24 cellular contexts compared by ENCODE assay signal in genomic region chr2:126900646-126901319, GRCh38. TPM values are rescaled to one million over a fixed set of nuclear protein-coding genes. Genes with fewer than 3 reads are reported as not detected.
DNase-seq lines count a peak whose midpoint lies in the region; ATAC-seq and TF ChIP-seq lines count a peak whose summit lies in the region.
"Had no signal": no experiment of that assay in that cellular context is flagged by ENCODE, and none has a peak within 500 bp of the region (broad histone marks: within the 10 kb centered on the region; RNA-seq: fewer than 3 reads in every experiment).

No MANE protein-coding gene starts in this region.

- TF ChIP-seq POLR2A in stomach (IDR thresholded peaks at IDR 0.05), result no peak

- TF ChIP-seq CTCF in heart right ventricle (IDR thresholded peaks at IDR 0.05) (no peak), coronary artery (IDR thresholded peaks at IDR 0.05) (no peak), lower lobe of right lung (IDR thresholded peaks at IDR 0.05) (no peak), stomach (IDR thresholded peaks at IDR 0.05) (no peak)

- H3K36me3 ChIP-seq in heart right ventricle (no peaks in the 10 kb centered on the region), lower lobe of right lung (no peaks in the 10 kb centered on the region), stomach (no peaks in the 10 kb centered on the region)
- H3K36me3 ChIP-seq: BLaER1 treated with 17β-estradiol and CSF1 and Interleukin-3, amounts not matched to agents 10 nM and 100 nM; SJSA1 had no signal

- ATAC-seq in heart right ventricle (no peak), lower lobe of right lung (no peak), GM18858 (IDR thresholded peaks at IDR 0.05; ENCODE audit: unreplicated experiment) (no peak), GM21576 (IDR thresholded peaks at IDR 0.05; ENCODE audit: unreplicated experiment) (no peak)
- ATAC-seq: CD8-positive, alpha-beta T cell; GM12878 had no signal

- H3K27ac ChIP-seq in heart right ventricle, result no peak overlapping the region
- H3K27ac ChIP-seq in coronary artery, result no peak overlapping the region
- no peak overlapping the region for H3K27ac ChIP-seq in lower lobe of right lung
- no peak overlapping the region for H3K27ac ChIP-seq in stomach
- H3K27ac ChIP-seq: BLaER1 treated with 17β-estradiol and CSF1 and Interleukin-3, amounts not matched to agents 10 nM and 100 nM; KMS-11; PC-9; SJSA1 had no signal

- no peak for TF ChIP-seq EP300 in stomach (IDR thresholded peaks at IDR 0.05)

- H3K4me1 ChIP-seq in heart right ventricle (no peaks in the 10 kb centered on the region), lower lobe of right lung (no peaks in the 10 kb centered on the region), stomach (no peaks in the 10 kb centered on the region)
- H3K4me1 ChIP-seq: SJSA1 had no signal

- H3K27me3 ChIP-seq in heart right ventricle (peaks cover 0 to 15% (median 0%) of the 10 kb centered on the region in 7 donors), lower lobe of right lung (ENCODE audit: low read depth) (no peaks in the 10 kb centered on the region), stomach (peaks cover 0 to 10% (median 0%) of the 10 kb centered on the region in 3 donors)
- H3K27me3 ChIP-seq: BLaER1 treated with 17β-estradiol and CSF1 and Interleukin-3, amounts not matched to agents 10 nM and 100 nM had no signal

- H3K9me3 ChIP-seq in heart right ventricle (peaks cover 0 to 17% (median 0%) of the 10 kb centered on the region in 11 donors), lower lobe of right lung (no peaks in the 10 kb centered on the region), stomach (peaks cover 0 to 14% (median 9%) of the 10 kb centered on the region in 4 donors)
- H3K9me3 ChIP-seq: SJSA1 had no signal

- H3K4me3 ChIP-seq in heart right ventricle, result no peak overlapping the region
- no peak overlapping the region for H3K4me3 ChIP-seq in coronary artery
- no peak overlapping the region for H3K4me3 ChIP-seq in lower lobe of right lung
- H3K4me3 ChIP-seq in stomach, result no peak overlapping the region
- H3K4me3 ChIP-seq: BLaER1 treated with 17β-estradiol and CSF1 and Interleukin-3, amounts not matched to agents 10 nM and 100 nM; GM12878; PC-9; SJSA1 had no signal

- intact Hi-C loops in cardiac septum (cut with DNase I) (no loop called here), heart right ventricle (cut with DNase I) (no loop called here), lower lobe of right lung (cut with DNase I) (no loop called here), stomach (cut with DNase I; ENCODE audit: low total_unique reads) (no loop called here)

- DNase-seq in cardiac septum (ENCODE audit: low spot score) (peak; percentile 57), heart right ventricle (no peak), coronary artery (ENCODE audit: low spot score) (peak; percentile 35), lower lobe of right lung (peak; percentile 23), stomach (peak; percentile 10), GM19240 (ENCODE audit: insufficient read length, low spot score) (no peak)
- DNase-seq: Calu3, EL, NCI-H1417 treated with DMSO at 0.1 percent for 48 hours, NCI-H187 treated with DMSO at 0.1 percent for 48 hours, NCI-H2227 treated with DMSO at 0.1 percent for 48 hours, NCI-H524 treated with DMSO at 0.1 percent for 48 hours, PC-9 had no signal

- 83 to 88% methylated on average over 9 of the region's 9 CpGs for WGBS in heart right ventricle, 2 donors
- WGBS in stomach, 5 donors, result 70 to 84% (median 79%) methylated on average over 9 of the region's 9 CpGs

RNA-seq across cellular contexts. Expression of gene TEX51, which starts 2.1 kb away (rescaled TPM):
- total RNA-seq in cardiac septum (not detected), heart right ventricle (not detected), lower lobe of right lung (not detected), stomach (not detected)
- polyA plus RNA-seq in heart right ventricle (not detected), stomach (not detected)
- total RNA-seq: A673; Calu3; CD8-positive, alpha-beta T cell; GM12878; H1; HT-29; M059J; PC-9; SJSA1 had no signal
- polyA plus RNA-seq: GM12878, H1 had no signal

Comparison
In these comparisons a context has a peak if more than half of its experiments do, and no peak if none do; other contexts are left out.
1. DNase-seq: peak in cardiac septum (single experiment), coronary artery (single experiment), lower lobe of right lung (single experiment) and stomach (single experiment); none in heart right ventricle (0 of 2) and GM19240 (single experiment).